ENCODE assay signal across 8 cellular contexts in the genomic region with DNA sequence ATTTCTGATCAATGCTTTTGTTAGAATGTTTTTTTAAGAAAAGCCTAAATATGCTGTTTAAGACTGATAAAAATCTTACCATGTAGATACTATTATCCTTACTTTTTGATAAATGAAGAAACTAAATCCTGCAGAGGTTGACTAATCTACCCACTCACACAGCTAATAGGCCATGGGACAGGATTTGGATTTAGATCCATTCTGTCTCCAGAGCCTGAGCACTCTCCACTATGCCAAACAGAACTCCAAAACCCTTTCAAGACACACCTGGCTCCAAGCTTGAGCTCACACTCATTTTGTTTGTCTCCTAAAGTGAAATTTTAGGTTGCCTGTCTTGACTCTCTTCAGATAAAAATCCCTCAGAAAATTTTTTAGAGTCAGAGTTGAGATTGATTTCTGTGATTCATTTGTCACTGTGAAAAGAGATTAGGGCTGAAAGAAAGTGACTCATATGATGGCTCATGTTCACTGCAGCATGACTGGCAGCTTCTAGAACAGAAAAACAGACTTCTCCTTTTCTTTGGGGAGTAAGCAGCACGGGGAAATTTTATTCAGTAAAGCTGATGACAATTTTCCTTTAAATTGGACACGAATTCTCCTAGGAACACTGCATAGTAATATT.
DNase-seq lines count a peak whose midpoint lies in the region; ATAC-seq and TF ChIP-seq lines count a peak whose summit lies in the region.

No MANE protein-coding gene starts in this region.

- no peaks in the 10 kb centered on the region for H3K36me3 ChIP-seq in RWPE2 (ENCODE audit: low read depth)

- peak; percentile 58 to 64 for ATAC-seq in activated CD4-positive, CD25-positive, alpha-beta regulatory T cell treated with anti-CD3 and anti-CD28 coated beads, Interleukin-2, amount 50 U/mL, for 24 hours
- peak; percentile 80 for ATAC-seq in HG03097 (IDR thresholded peaks at IDR 0.05; ENCODE audit: low FRiP score, unreplicated experiment)
- ATAC-seq in RWPE2 (ENCODE audit: low read depth): peak; percentile 95

- peak overlapping the region; percentile 51 for H3K27ac ChIP-seq in RWPE2 (ENCODE audit: poor library complexity, severe bottlenecking)

- no peak for DNase-seq in activated CD4-positive, CD25-positive, alpha-beta regulatory T cell (lab: John Stamatoyannopoulos, UW)
- DNase-seq in RWPE2 (ENCODE audit: low spot score) (no peak), medulla oblongata (ENCODE audit: extremely low spot score) (peak; percentile 33), NCI-H2029 treated with DMSO at 0.1 percent for 48 hours (lab: John Stamatoyannopoulos, UW) (no peak), NCI-H146 treated with DMSO at 0.1 percent for 48 hours (lab: John Stamatoyannopoulos, UW; ENCODE audit: unreplicated experiment) (no peak)
- no peak for DNase-seq in activated CD8-positive, alpha-beta memory T cell treated with anti-CD3 and anti-CD28 coated beads for 24 hours

- no peak for TF ChIP-seq CTCF in RWPE2 (IDR thresholded peaks at IDR 0.05; ENCODE audit: poor library complexity, severe bottlenecking)

- H3K4me1 ChIP-seq in RWPE2 (ENCODE audit: insufficient read depth, poor library complexity, severe bottlenecking): peaks cover 20% of the 10 kb centered on the region

- H3K4me3 ChIP-seq in RWPE2 (ENCODE audit: severe bottlenecking): no peak overlapping the region

- H3K27me3 ChIP-seq in RWPE2 (ENCODE audit: insufficient read depth, poor library complexity, severe bottlenecking): no peaks in the 10 kb centered on the region

- no peaks in the 10 kb centered on the region for H3K9me3 ChIP-seq in RWPE2 (ENCODE audit: severe bottlenecking)
